Comparison of ENCODE assay signal across 16 cellular contexts in the genomic region with DNA sequence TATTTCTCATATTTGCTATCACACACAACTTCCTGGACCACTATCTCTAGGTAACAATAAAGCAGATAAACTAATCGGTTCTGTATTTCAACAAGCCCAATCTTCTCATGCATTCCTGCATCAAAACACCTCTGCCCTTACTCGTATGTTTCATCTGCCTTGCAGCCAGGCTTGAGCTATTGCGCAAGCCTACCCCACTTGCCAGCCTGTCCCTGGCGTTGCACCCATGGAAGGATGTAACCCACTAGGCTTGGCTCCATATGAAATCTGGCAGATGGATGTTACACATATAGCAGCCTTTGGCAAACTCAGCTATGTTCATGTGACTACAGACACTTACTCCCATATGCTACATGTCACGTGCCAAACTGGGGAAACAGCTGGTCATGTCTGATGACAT. TPM values are rescaled to one million over a fixed set of nuclear protein-coding genes. Genes with fewer than 3 reads are reported as not detected.
A peak's percentile ranks its signal among the peaks of the same experiment; 100 is the strongest.
DNase-seq lines count a peak whose midpoint lies in the region; ATAC-seq and TF ChIP-seq lines count a peak whose summit lies in the region.
"Had no signal": no experiment of that assay in that cellular context is flagged by ENCODE, and none has a peak within 500 bp of the region (broad histone marks: within the 10 kb centered on the region; RNA-seq: fewer than 3 reads in every experiment).

No MANE protein-coding gene starts in this region.

- no peak for TF ChIP-seq EP300 in Ishikawa (IDR thresholded peaks at IDR 0.05; ENCODE audit: borderline replicate concordance)

- intact Hi-C loops in activated CD8-positive, alpha-beta T cell treated with anti-CD3 and anti-CD28 coated beads for 36 hours (cut with micrococcal nuclease): no loop called here

- CTCF ChIA-PET in activated CD8-positive, alpha-beta T cell treated with anti-CD3 and anti-CD28 coated beads, Interleukin-2, amount 10 ng/mL, durations not matched to agents 7 days and 5 days (lab: Charles Lee): no interaction called here
- CTCF ChIA-PET in activated CD8-positive, alpha-beta T cell treated with anti-CD3 and anti-CD28 coated beads for 36 hours (lab: Charles Lee): no interaction called here

- TF ChIP-seq CTCF in activated CD8-positive, alpha-beta T cell treated with anti-CD3 and anti-CD28 coated beads for 36 hours (IDR thresholded peaks at IDR 0.05): no peak
- TF ChIP-seq CTCF in endothelial cell (IDR thresholded peaks at IDR 0.05; ENCODE audit: unreplicated experiment) (no peak), osteocyte (IDR thresholded peaks at IDR 0.05) (no peak), chondrocyte (IDR thresholded peaks at IDR 0.05) (no peak)

- H3K4me1 Mint-ChIP-seq in activated CD8-positive, alpha-beta T cell treated with anti-CD3 and anti-CD28 coated beads, Interleukin-2, amount 10 ng/mL, durations not matched to agents 7 days and 5 days (ENCODE audit: low read depth): no peaks in the 10 kb centered on the region
- no peaks in the 10 kb centered on the region for H3K4me1 Mint-ChIP-seq in activated CD8-positive, alpha-beta T cell treated with anti-CD3 and anti-CD28 coated beads for 36 hours (ENCODE audit: low read depth)
- no peaks in the 10 kb centered on the region for H3K4me1 Mint-ChIP-seq in endothelial cell (ENCODE audit: unreplicated experiment)
- no peaks in the 10 kb centered on the region for H3K4me1 Mint-ChIP-seq in osteocyte (ENCODE audit: unreplicated experiment)
- H3K4me1 Mint-ChIP-seq in chondrocyte (ENCODE audit: low read depth): no peaks in the 10 kb centered on the region
- H3K4me1 Mint-ChIP-seq: CD14-positive monocyte; CD8-positive, alpha-beta memory T cell; GM23338; H9 had no signal

- H3K36me3 Mint-ChIP-seq in activated CD8-positive, alpha-beta T cell treated with anti-CD3 and anti-CD28 coated beads, Interleukin-2, amount 10 ng/mL, durations not matched to agents 7 days and 5 days (ENCODE audit: low read depth): peaks cover 55% of the 10 kb centered on the region
- peaks cover 66% of the 10 kb centered on the region for H3K36me3 Mint-ChIP-seq in activated CD8-positive, alpha-beta T cell treated with anti-CD3 and anti-CD28 coated beads for 36 hours (ENCODE audit: low read depth)
- peaks cover 56% of the 10 kb centered on the region for H3K36me3 Mint-ChIP-seq in endothelial cell (ENCODE audit: low read depth, unreplicated experiment)
- H3K36me3 Mint-ChIP-seq in osteocyte (ENCODE audit: unreplicated experiment): peaks cover 36% of the 10 kb centered on the region
- H3K36me3 Mint-ChIP-seq in chondrocyte (ENCODE audit: low read depth): peaks cover 47% of the 10 kb centered on the region

- no peak overlapping the region for H3K27ac Mint-ChIP-seq in activated CD8-positive, alpha-beta T cell treated with anti-CD3 and anti-CD28 coated beads, Interleukin-2, amount 10 ng/mL, durations not matched to agents 7 days and 5 days
- no peak overlapping the region for H3K27ac Mint-ChIP-seq in activated CD8-positive, alpha-beta T cell treated with anti-CD3 and anti-CD28 coated beads for 36 hours
- H3K27ac Mint-ChIP-seq in endothelial cell (ENCODE audit: unreplicated experiment) (no peak overlapping the region), osteocyte (ENCODE audit: unreplicated experiment) (no peak overlapping the region), chondrocyte (ENCODE audit: unreplicated experiment) (no peak overlapping the region)
- H3K27ac Mint-ChIP-seq: CD14-positive monocyte; CD8-positive, alpha-beta memory T cell; GM23338; H9 had no signal

- no peak for TF ChIP-seq RAD21 in Ishikawa (IDR thresholded peaks at IDR 0.05; ENCODE audit: low read depth)

- peaks cover 46% of the 10 kb centered on the region for H3K9me3 Mint-ChIP-seq in activated CD8-positive, alpha-beta T cell treated with anti-CD3 and anti-CD28 coated beads, Interleukin-2, amount 10 ng/mL, durations not matched to agents 7 days and 5 days (ENCODE audit: insufficient read depth)
- peaks cover 64% of the 10 kb centered on the region for H3K9me3 Mint-ChIP-seq in activated CD8-positive, alpha-beta T cell treated with anti-CD3 and anti-CD28 coated beads for 36 hours
- peaks cover 9% of the 10 kb centered on the region for H3K9me3 Mint-ChIP-seq in endothelial cell (ENCODE audit: unreplicated experiment)
- H3K9me3 Mint-ChIP-seq in osteocyte (ENCODE audit: unreplicated experiment): peaks cover 49% of the 10 kb centered on the region
- H3K9me3 Mint-ChIP-seq in chondrocyte (ENCODE audit: low read depth): peaks cover 62% of the 10 kb centered on the region

- no peak overlapping the region for H3K4me3 Mint-ChIP-seq in activated CD8-positive, alpha-beta T cell treated with anti-CD3 and anti-CD28 coated beads, Interleukin-2, amount 10 ng/mL, durations not matched to agents 7 days and 5 days
- H3K4me3 Mint-ChIP-seq in activated CD8-positive, alpha-beta T cell treated with anti-CD3 and anti-CD28 coated beads for 36 hours: no peak overlapping the region
- H3K4me3 Mint-ChIP-seq in endothelial cell (ENCODE audit: unreplicated experiment) (peak overlapping the region; percentile 34), osteocyte (ENCODE audit: unreplicated experiment) (no peak overlapping the region), chondrocyte (ENCODE audit: unreplicated experiment) (no peak overlapping the region)
- H3K4me3 Mint-ChIP-seq: CD14-positive monocyte; CD8-positive, alpha-beta memory T cell; GM23338; H9 had no signal

- no peak for ATAC-seq in activated CD8-positive, alpha-beta T cell treated with anti-CD3 and anti-CD28 coated beads, Interleukin-2, amount 10 ng/mL, durations not matched to agents 7 days and 5 days
- no peak for ATAC-seq in activated CD8-positive, alpha-beta T cell treated with anti-CD3 and anti-CD28 coated beads for 36 hours
- ATAC-seq in HG03565 (IDR thresholded peaks at IDR 0.05; ENCODE audit: unreplicated experiment) (no peak), GM18873 (IDR thresholded peaks at IDR 0.05; ENCODE audit: low FRiP score, unreplicated experiment) (no peak)
- ATAC-seq: GM12878, GM23338 had no signal

- H3K27me3 Mint-ChIP-seq in activated CD8-positive, alpha-beta T cell treated with anti-CD3 and anti-CD28 coated beads, Interleukin-2, amount 10 ng/mL, durations not matched to agents 7 days and 5 days (ENCODE audit: low read depth): no peaks in the 10 kb centered on the region
- no peaks in the 10 kb centered on the region for H3K27me3 Mint-ChIP-seq in activated CD8-positive, alpha-beta T cell treated with anti-CD3 and anti-CD28 coated beads for 36 hours
- H3K27me3 Mint-ChIP-seq in endothelial cell (ENCODE audit: unreplicated experiment) (no peaks in the 10 kb centered on the region), osteocyte (ENCODE audit: unreplicated experiment) (no peaks in the 10 kb centered on the region), chondrocyte (ENCODE audit: low read depth) (no peaks in the 10 kb centered on the region)

- POLR2A ChIA-PET in activated CD8-positive, alpha-beta T cell treated with anti-CD3 and anti-CD28 coated beads, Interleukin-2, amount 10 ng/mL, durations not matched to agents 7 days and 5 days (lab: Charles Lee): no interaction called here
- POLR2A ChIA-PET in activated CD8-positive, alpha-beta T cell treated with anti-CD3 and anti-CD28 coated beads for 36 hours (lab: Charles Lee): no interaction called here

- DNase-seq in activated CD8-positive, alpha-beta T cell treated with anti-CD3 and anti-CD28 coated beads, Interleukin-2, amount 10 ng/mL, durations not matched to agents 7 days and 5 days: peak; percentile 11
- DNase-seq in activated CD8-positive, alpha-beta T cell treated with anti-CD3 and anti-CD28 coated beads for 36 hours: no peak
- DNase-seq in endothelial cell (ENCODE audit: low spot score) (no peak), osteocyte (ENCODE audit: extremely low spot score, unreplicated experiment) (peak; percentile 42), chondrocyte (ENCODE audit: low spot score) (no peak)
- DNase-seq: Caco-2; CD8-positive, alpha-beta memory T cell; DMS79; H9 had no signal

TF ChIP-seq in Ishikawa, 13 proteins besides CTCF, POLR2A, EP300 and RAD21 (continues in another document):
- TF ChIP-seq, protein P1, sequence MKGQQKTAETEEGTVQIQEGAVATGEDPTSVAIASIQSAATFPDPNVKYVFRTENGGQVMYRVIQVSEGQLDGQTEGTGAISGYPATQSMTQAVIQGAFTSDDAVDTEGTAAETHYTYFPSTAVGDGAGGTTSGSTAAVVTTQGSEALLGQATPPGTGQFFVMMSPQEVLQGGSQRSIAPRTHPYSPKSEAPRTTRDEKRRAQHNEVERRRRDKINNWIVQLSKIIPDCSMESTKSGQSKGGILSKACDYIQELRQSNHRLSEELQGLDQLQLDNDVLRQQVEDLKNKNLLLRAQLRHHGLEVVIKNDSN (IDR thresholded peaks at IDR 0.05): no peak

RNA-seq across cellular contexts. Expression of a gene that starts 11.9 kb away (rescaled TPM):
- 1 to 10 TPM; 7.5 to 7.8 TPM for total RNA-seq in activated CD8-positive, alpha-beta T cell treated with anti-CD3 and anti-CD28 coated beads, Interleukin-2, amount 10 ng/mL, durations not matched to agents 7 days and 5 days
- total RNA-seq in activated CD8-positive, alpha-beta T cell treated with anti-CD3 and anti-CD28 coated beads for 36 hours: 1 to 10 TPM; 3.5 to 4.0 TPM
- 10.6 TPM for total RNA-seq in endothelial cell (ENCODE audit: unreplicated experiment)
- 7.3 and 9.0 TPM in 2 replicates for total RNA-seq in osteocyte
- 6.8 to 7.4 TPM (median 7.1 TPM) in 3 replicates for total RNA-seq in chondrocyte
- total RNA-seq: HT-29 had no signal

RNA-seq across cellular contexts. Expression of a gene that starts 15.5 kb away (rescaled TPM):
- 1 to 10 TPM; 8.3 to 8.4 TPM for total RNA-seq in activated CD8-positive, alpha-beta T cell treated with anti-CD3 and anti-CD28 coated beads, Interleukin-2, amount 10 ng/mL, durations not matched to agents 7 days and 5 days
- 1 to 10 TPM; 5.7 to 7.1 TPM for total RNA-seq in activated CD8-positive, alpha-beta T cell treated with anti-CD3 and anti-CD28 coated beads for 36 hours
- 9.7 TPM for total RNA-seq in endothelial cell (ENCODE audit: unreplicated experiment)
- 7.4 and 8.4 TPM in 2 replicates for total RNA-seq in osteocyte
- total RNA-seq in chondrocyte: 8.7 to 10.1 TPM (median 9.0 TPM) in 3 replicates

RNA-seq across cellular contexts. Expression of a gene that starts 27.7 kb away (rescaled TPM):
- total RNA-seq in activated CD8-positive, alpha-beta T cell treated with anti-CD3 and anti-CD28 coated beads, Interleukin-2, amount 10 ng/mL, durations not matched to agents 7 days and 5 days: 10 to 100 TPM; 10.0 to 10.9 TPM
- 1 to 10 TPM; 5.1 to 6.1 TPM for total RNA-seq in activated CD8-positive, alpha-beta T cell treated with anti-CD3 and anti-CD28 coated beads for 36 hours
- total RNA-seq in endothelial cell (ENCODE audit: unreplicated experiment) (16.1 TPM), osteocyte (11.8 and 13.5 TPM in 2 replicates), chondrocyte (11.6 to 15.5 TPM (median 13.2 TPM) in 3 replicates)

RNA-seq across cellular contexts. Expression of a gene that starts 37.9 kb away (rescaled TPM):
- 1 to 10 TPM; 7.6 to 9.1 TPM for total RNA-seq in activated CD8-positive, alpha-beta T cell treated with anti-CD3 and anti-CD28 coated beads, Interleukin-2, amount 10 ng/mL, durations not matched to agents 7 days and 5 days
- 1 to 10 TPM; 5.0 to 5.6 TPM for total RNA-seq in activated CD8-positive, alpha-beta T cell treated with anti-CD3 and anti-CD28 coated beads for 36 hours
- 19.1 TPM for total RNA-seq in endothelial cell (ENCODE audit: unreplicated experiment)
- 10.4 and 10.8 TPM in 2 replicates for total RNA-seq in osteocyte
- 6.0 to 12.8 TPM (median 7.0 TPM) in 3 replicates for total RNA-seq in chondrocyte

RNA-seq across cellular contexts. Expression of a gene that starts 44.4 kb away (rescaled TPM):
- total RNA-seq in activated CD8-positive, alpha-beta T cell treated with anti-CD3 and anti-CD28 coated beads, Interleukin-2, amount 10 ng/mL, durations not matched to agents 7 days and 5 days: 10 to 100 TPM; 12.6 to 13.7 TPM
- 10 to 100 TPM; 10.3 to 13.5 TPM for total RNA-seq in activated CD8-positive, alpha-beta T cell treated with anti-CD3 and anti-CD28 coated beads for 36 hours
- total RNA-seq in endothelial cell (ENCODE audit: unreplicated experiment) (15.3 TPM), osteocyte (10.3 and 11.0 TPM in 2 replicates), chondrocyte (6.9 to 11.3 TPM (median 8.6 TPM) in 3 replicates)

Comparison
In these comparisons a context has a peak if more than half of its experiments do, and no peak if none do; other contexts are left out.
1. DNase-seq: peak in activated CD8-positive, alpha-beta T cell treated with anti-CD3 and anti-CD28 coated beads, Interleukin-2, amount 10 ng/mL, durations not matched to agents 7 days and 5 days (single experiment) and osteocyte (single experiment); none in activated CD8-positive, alpha-beta T cell treated with anti-CD3 and anti-CD28 coated beads for 36 hours (single experiment), endothelial cell (single experiment) and chondrocyte (single experiment).